ENCODE assay signal across 17 cellular contexts in genomic region chr4:123953556-123953955, GRCh38.
"Had no signal": no experiment of that assay in that cellular context is flagged by ENCODE, and none has a peak within 500 bp of the region (broad histone marks: within the 10 kb centered on the region; RNA-seq: fewer than 3 reads in every experiment).

No MANE protein-coding gene starts in this region.

- ATAC-seq: activated naive CD8-positive, alpha-beta T cell treated with anti-CD3 and anti-CD28 coated beads, Interleukin-2, amount 50 U/mL, for 24 hours; effector memory CD8-positive, alpha-beta T cell; naive thymus-derived CD4-positive, alpha-beta T cell; pancreas had no signal

- H3K9me3 ChIP-seq: breast epithelium, pancreas, sigmoid colon, stomach, testis had no signal

- H3K27me3 Mint-ChIP-seq: activated CD4-positive, alpha-beta T cell treated with anti-CD3 and anti-CD28 coated beads, Interleukin-2, amount 10 ng/mL, durations not matched to agents 7 days and 5 days; activated naive CD8-positive, alpha-beta T cell treated with anti-CD3 and anti-CD28 coated beads, Interleukin-2, amount 50 U/mL, for 24 hours; dendritic cell treated with granulocyte-macrophage colony-stimulating factor and Interleukin-4, amounts not matched to agents 40 ng/mL and 50 ng/mL, for 4 days; effector memory CD8-positive, alpha-beta T cell; naive thymus-derived CD4-positive, alpha-beta T cell had no signal

- H3K9me3 Mint-ChIP-seq: activated CD4-positive, alpha-beta T cell treated with anti-CD3 and anti-CD28 coated beads, Interleukin-2, amount 10 ng/mL, durations not matched to agents 7 days and 5 days; activated naive CD8-positive, alpha-beta T cell treated with anti-CD3 and anti-CD28 coated beads, Interleukin-2, amount 50 U/mL, for 24 hours; T-helper 2 cell treated with Interferon-gamma antibody and Interleukin-4, amounts not matched to agents 5 μg/mL and 100 μg/mL, for 36 hours had no signal

- H3K36me3 ChIP-seq: breast epithelium, pancreas, sigmoid colon, stomach had no signal

- H3K27ac ChIP-seq: breast epithelium, pancreas, sigmoid colon, stomach, testis had no signal

- DNase-seq: activated CD4-positive, alpha-beta T cell treated with anti-CD3 and anti-CD28 coated beads, Interleukin-2, amount 10 ng/mL, durations not matched to agents 7 days and 5 days; activated naive CD4-positive, alpha-beta T cell treated with Interleukin-2 at 50 U/mL for 16 hours; activated naive CD8-positive, alpha-beta T cell treated with anti-CD3 and anti-CD28 coated beads, Interleukin-2, amount 50 U/mL, for 24 hours; aorta; effector memory CD8-positive, alpha-beta T cell; islet precursor cell; naive thymus-derived CD4-positive, alpha-beta T cell; pancreas; sigmoid colon; stimulated activated CD4-positive, alpha-beta T cell treated with anti-CD3 and anti-CD28 coated beads, Interleukin-12 subunit alpha, Interleukin-12 subunit beta, amount 100 ng/mL, for 4 hours; stimulated activated CD4-positive, alpha-beta T cell treated with anti-CD3 and anti-CD28 coated beads, Interleukin-2, amount 100 ng/mL, for 24 hours; stomach; testis had no signal

- H3K27ac Mint-ChIP-seq: activated CD4-positive, alpha-beta T cell treated with anti-CD3 and anti-CD28 coated beads, Interleukin-2, amount 10 ng/mL, durations not matched to agents 7 days and 5 days; activated naive CD8-positive, alpha-beta T cell treated with anti-CD3 and anti-CD28 coated beads, Interleukin-2, amount 50 U/mL, for 24 hours; dendritic cell treated with granulocyte-macrophage colony-stimulating factor and Interleukin-4, amounts not matched to agents 40 ng/mL and 50 ng/mL, for 4 days; effector memory CD8-positive, alpha-beta T cell; naive thymus-derived CD4-positive, alpha-beta T cell; T-helper 2 cell treated with Interferon-gamma antibody and Interleukin-4, amounts not matched to agents 5 μg/mL and 100 μg/mL, for 36 hours had no signal

- H3K4me3 Mint-ChIP-seq: activated CD4-positive, alpha-beta T cell treated with anti-CD3 and anti-CD28 coated beads, Interleukin-2, amount 10 ng/mL, durations not matched to agents 7 days and 5 days; activated naive CD8-positive, alpha-beta T cell treated with anti-CD3 and anti-CD28 coated beads, Interleukin-2, amount 50 U/mL, for 24 hours; dendritic cell treated with granulocyte-macrophage colony-stimulating factor and Interleukin-4, amounts not matched to agents 40 ng/mL and 50 ng/mL, for 4 days; effector memory CD8-positive, alpha-beta T cell; naive thymus-derived CD4-positive, alpha-beta T cell; T-helper 2 cell treated with Interferon-gamma antibody and Interleukin-4, amounts not matched to agents 5 μg/mL and 100 μg/mL, for 36 hours had no signal

- H3K4me3 ChIP-seq: breast epithelium, lung, pancreas, sigmoid colon, stomach, testis had no signal

- H3K4me1 ChIP-seq: breast epithelium, pancreas, sigmoid colon, stomach, testis had no signal

- H3K36me3 Mint-ChIP-seq: naive thymus-derived CD4-positive, alpha-beta T cell had no signal

- H3K4me1 Mint-ChIP-seq: activated CD4-positive, alpha-beta T cell treated with anti-CD3 and anti-CD28 coated beads, Interleukin-2, amount 10 ng/mL, durations not matched to agents 7 days and 5 days; activated naive CD8-positive, alpha-beta T cell treated with anti-CD3 and anti-CD28 coated beads, Interleukin-2, amount 50 U/mL, for 24 hours had no signal

- H3K27me3 ChIP-seq: breast epithelium, pancreas, sigmoid colon, stomach, testis had no signal
